ENCODE assay signal across 2 cellular contexts in genomic region chr1:66269222-66269621, GRCh38.
TF ChIP-seq lines count a peak whose summit lies in the region.

No MANE protein-coding gene starts in this region.

TF ChIP-seq in SK-N-SH, 30 proteins besides CTCF, POLR2A, EP300 and RAD21 (continued from another document):
- no peak for TF ChIP-seq MAX (IDR thresholded peaks at IDR 0.05; ENCODE audit: low read depth)
- TF ChIP-seq EZH2phosphoT487 (IDR thresholded peaks at IDR 0.05; ENCODE audit: borderline replicate concordance, low read depth) = no peak
- TF ChIP-seq GATA2 (CRISPR knock-in tag; IDR thresholded peaks at IDR 0.05) = no peak
- no peak for TF ChIP-seq PBX3 (IDR thresholded peaks at IDR 0.05)
- no peak for TF ChIP-seq MXI1 (IDR thresholded peaks at IDR 0.05; ENCODE audit: low read depth, low read length)
- TF ChIP-seq SMC3 (IDR thresholded peaks at IDR 0.05; ENCODE audit: low read depth, low read length) = no peak
- TF ChIP-seq ZBTB33 (IDR thresholded peaks at IDR 0.05; ENCODE audit: borderline replicate concordance, low read depth) = no peak
- TF ChIP-seq REST (IDR thresholded peaks at IDR 0.05; ENCODE audit: low read depth, low read length) = no peak
- no peak for TF ChIP-seq POLR2AphosphoS5 (IDR thresholded peaks at IDR 0.05; ENCODE audit: low read depth, low read length)
- no peak for TF ChIP-seq TAF1 (IDR thresholded peaks at IDR 0.05; ENCODE audit: borderline replicate concordance, low read depth, low read length)
TF ChIP-seq in SK-N-SH: peak in this region for 0.

TF ChIP-seq in SK-N-SH treated with all-trans-retinoic acid at 6 μM for 48 hours, 23 proteins besides CTCF, POLR2A, EP300 and RAD21 (continued from another document):
- TF ChIP-seq TSHZ2 (CRISPR knock-in tag; IDR thresholded peaks at IDR 0.05) = no peak
